ENCODE assay signal across 1 cellular context in genomic region chr1:203702130-203702577, GRCh38.
TF ChIP-seq lines count a peak whose summit lies in the region.

No MANE protein-coding gene starts in this region.

TF ChIP-seq in GM12878, 131 proteins besides CTCF, POLR2A, EP300 and RAD21 (continued from another document):
- no peak for TF ChIP-seq PKNOX1 (IDR thresholded peaks at IDR 0.05)
- no peak for TF ChIP-seq BCL3 (IDR thresholded peaks at IDR 0.05; ENCODE audit: borderline replicate concordance, insufficient read depth, low read depth, low read length, poor library complexity, severe bottlenecking)
- no peak for TF ChIP-seq EGR1 (IDR thresholded peaks at IDR 0.05; ENCODE audit: borderline replicate concordance in 1 of 2, low read depth in 2 of 2, low read length in 2 of 2)
